Comparison of ENCODE assay signal across 18 cellular contexts in the genomic region with DNA sequence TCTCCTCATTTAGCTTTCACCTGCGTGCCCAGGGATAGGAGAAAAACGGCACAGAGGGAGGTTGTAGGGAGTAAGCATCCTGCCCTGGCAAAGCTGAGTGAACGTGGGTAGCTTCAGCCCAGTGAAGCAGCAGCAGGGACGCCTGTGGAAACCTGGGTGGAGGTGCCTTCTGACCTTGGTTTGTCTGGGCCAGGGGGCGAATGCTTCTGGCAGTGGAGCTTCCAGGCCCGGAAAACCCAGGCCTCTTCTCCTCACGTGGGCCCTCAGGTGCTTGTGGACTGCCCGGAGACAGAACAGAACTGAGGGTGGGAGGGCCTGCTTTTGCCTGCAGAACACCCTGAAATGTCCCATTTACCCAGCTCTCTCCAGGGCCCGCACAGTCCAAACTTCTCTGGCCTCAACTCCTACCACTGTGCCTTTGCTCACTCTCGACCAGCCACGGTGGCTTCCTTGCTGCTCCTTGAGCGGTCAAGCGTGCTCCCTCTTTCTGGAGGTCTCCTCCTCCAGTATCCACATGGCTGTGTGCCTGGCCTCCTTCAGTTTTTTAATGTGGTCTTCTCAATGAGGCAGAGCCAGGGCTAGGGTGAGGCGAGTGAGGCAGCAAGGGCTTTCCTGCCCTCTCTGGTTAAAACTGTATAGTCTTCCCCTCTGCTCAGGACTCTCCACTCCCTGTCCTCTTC.
DNase-seq lines count a peak whose midpoint lies in the region; ATAC-seq, FAIRE-seq and TF ChIP-seq lines count a peak whose summit lies in the region.
"Had no signal": no experiment of that assay in that cellular context is flagged by ENCODE, and none has a peak within 500 bp of the region (broad histone marks: within the 10 kb centered on the region; RNA-seq: fewer than 3 reads in every experiment).

No MANE protein-coding gene starts in this region.

- H3K4me1 ChIP-seq in trophoblast cell (ENCODE audit: control insufficient read depth in 1 of 2, insufficient read depth in 2 of 2, low read length in 2 of 2) (peaks cover 13 to 22% of the 10 kb centered on the region in 2 experiments), right atrium auricular region (peaks cover 0 to 17% of the 10 kb centered on the region in 2 donors)

- H3K4me1 Mint-ChIP-seq in CD4-positive, alpha-beta T cell (ENCODE audit: low read depth): peaks cover 22% of the 10 kb centered on the region

- H2BK120ac ChIP-seq in trophoblast cell (ENCODE audit: insufficient read depth, low read length, poor library complexity): peak overlapping the region; percentile 5

- peaks cover 6% of the 10 kb centered on the region for H3K36me3 Mint-ChIP-seq in CD4-positive, alpha-beta T cell (ENCODE audit: low read depth)

- POLR2A ChIA-PET in CD4-positive, alpha-beta T cell (lab: Charles Lee): no interaction called here

- peak; percentile 88 for FAIRE-seq in RCC 7860 (lab: Jason Lieb, UNC)

- no peak overlapping the region for H3K14ac ChIP-seq in trophoblast cell (ENCODE audit: low read length)

- H4K91ac ChIP-seq in trophoblast cell (ENCODE audit: low read depth, low read length): no peak overlapping the region

- no peak overlapping the region for H3K4me2 ChIP-seq in trophoblast cell (ENCODE audit: low read length)

- no peaks in the 10 kb centered on the region for H3K9me3 ChIP-seq in CD4-positive, alpha-beta T cell (ENCODE audit: control insufficient read depth, low read length)
- H3K9me3 ChIP-seq in trophoblast cell (ENCODE audit: insufficient read depth, low read depth, low read length) (no peaks in the 10 kb centered on the region), right atrium auricular region (no peaks in the 10 kb centered on the region)
- H3K9me3 ChIP-seq: colonic mucosa had no signal

- H3K23ac ChIP-seq in trophoblast cell (ENCODE audit: low read length): no peak overlapping the region

- H3K18ac ChIP-seq in trophoblast cell (ENCODE audit: low read length): no peak overlapping the region

- no peak for TF ChIP-seq CTCF in CD4-positive, alpha-beta T cell (IDR thresholded peaks at IDR 0.05)
- TF ChIP-seq CTCF in GM20000 (IDR thresholded peaks at IDR 0.05; ENCODE audit: extremely low read depth, missing control alignments) (no peak), right atrium auricular region (IDR thresholded peaks at IDR 0.05) (no peak)

- no peak overlapping the region for H2AK5ac ChIP-seq in trophoblast cell (ENCODE audit: low read length)

- CTCF ChIA-PET in CD4-positive, alpha-beta T cell (lab: Charles Lee): no interaction called here

- ATAC-seq in CD4-positive, alpha-beta T cell (ENCODE audit: poor library complexity): no peak
- ATAC-seq: esophagus mucosa, HCT116, Panc1 had no signal

- no peak overlapping the region for H3K27ac ChIP-seq in CD4-positive, alpha-beta T cell (ENCODE audit: low read depth, low read length)
- H3K27ac ChIP-seq in trophoblast cell (ENCODE audit: low read depth, low read length) (no peak overlapping the region), right atrium auricular region (no peak overlapping the region)
- H3K27ac ChIP-seq: colonic mucosa, HL-60 had no signal

- DNase-seq in CD4-positive, alpha-beta T cell: no peak
- DNase-seq in RCC 7860 (ENCODE audit: low spot score) (peak; percentile 61), kidney tubule cell (ENCODE audit: low spot score) (peak; percentile 74), trophoblast cell (no peak), GM20000 (ENCODE audit: low spot score) (no peak), OCI-M2 (lab: John Stamatoyannopoulos, UW; ENCODE audit: unreplicated experiment) (no peak), right atrium auricular region (ENCODE audit: low spot score) (no peak), NCI-H2107 (lab: John Stamatoyannopoulos, UW) (no peak)
- DNase-seq: AML-193, DND-41, Kasumi-1, NCI-H1694, SW 1271 had no signal

- H3K4ac ChIP-seq in trophoblast cell (ENCODE audit: low read depth, low read length): no peak overlapping the region

- WGBS in trophoblast cell (ENCODE audit: extremely low coverage, insufficient coverage, insufficient read length): no CpG with 5 or more reads among the region's 14 CpGs

- peak overlapping the region; percentile 67 for H3K4me3 Mint-ChIP-seq in CD4-positive, alpha-beta T cell

- intact Hi-C loops in CD4-positive, alpha-beta T cell (cut with DNase I, micrococcal nuclease): no loop called here

- no peak overlapping the region for H4K8ac ChIP-seq in trophoblast cell (ENCODE audit: low read depth, low read length)

- H3K27me3 Mint-ChIP-seq in CD4-positive, alpha-beta T cell: no peaks in the 10 kb centered on the region

- H3K9ac ChIP-seq in trophoblast cell (ENCODE audit: low read length): no peak overlapping the region

- H3K9me3 Mint-ChIP-seq in CD4-positive, alpha-beta T cell: no peaks in the 10 kb centered on the region

- H2BK12ac ChIP-seq in trophoblast cell (ENCODE audit: low read length): no peak overlapping the region

- peak overlapping the region; percentile 44 for H3K27ac Mint-ChIP-seq in CD4-positive, alpha-beta T cell

- H3K36me3 ChIP-seq in trophoblast cell (ENCODE audit: control insufficient read depth in 1 of 2, insufficient read depth in 2 of 2, low read length in 2 of 2) (peaks cover 6 to 7% of the 10 kb centered on the region in 2 experiments), right atrium auricular region (no peaks in the 10 kb centered on the region)
- H3K36me3 ChIP-seq: colonic mucosa had no signal

- H2AFZ ChIP-seq in trophoblast cell (ENCODE audit: insufficient read depth, low read length, poor library complexity): no peak overlapping the region

- no peak overlapping the region for H4K12ac ChIP-seq in trophoblast cell (ENCODE audit: low read depth, low read length)

- no peak overlapping the region for H2BK5ac ChIP-seq in trophoblast cell (ENCODE audit: low read depth, low read length, poor library complexity)

- H3K79me2 ChIP-seq in trophoblast cell (ENCODE audit: control insufficient read depth, insufficient read depth, low read length, poor library complexity): peaks cover 2% of the 10 kb centered on the region

- H3K27me3 ChIP-seq in CD4-positive, alpha-beta T cell (ENCODE audit: control insufficient read depth, insufficient read depth, low read length): no peaks in the 10 kb centered on the region
- H3K27me3 ChIP-seq in trophoblast cell (ENCODE audit: insufficient read depth, low read length) (no peaks in the 10 kb centered on the region), right atrium auricular region (no peaks in the 10 kb centered on the region)
- H3K27me3 ChIP-seq: colonic mucosa had no signal

- no peak overlapping the region for H3K4me3 ChIP-seq in trophoblast cell (ENCODE audit: low read depth, low read length)
- H3K4me3 ChIP-seq in right atrium auricular region: no peak overlapping the region
- H3K4me3 ChIP-seq: colonic mucosa had no signal

- H3K79me1 ChIP-seq in trophoblast cell (ENCODE audit: low read length): peaks cover 9% of the 10 kb centered on the region

Comparison
In these comparisons a context has a peak if more than half of its experiments do, and no peak if none do; other contexts are left out.
1. DNase-seq: peak in RCC 7860 (single experiment) and kidney tubule cell (single experiment); none in CD4-positive, alpha-beta T cell (0 of 10), trophoblast cell (0 of 2), GM20000 (single experiment), OCI-M2 (single experiment), right atrium auricular region (single experiment) and NCI-H2107 (single experiment).